Comparison of ENCODE assay signal across 27 cellular contexts in genomic region chr5:41932770-41933169, GRCh38. TPM values are rescaled to one million over a fixed set of nuclear protein-coding genes. Genes with fewer than 3 reads are reported as not detected.
DNase-seq lines count a peak whose midpoint lies in the region; ATAC-seq, FAIRE-seq and TF ChIP-seq lines count a peak whose summit lies in the region.
"Had no signal": no experiment of that assay in that cellular context is flagged by ENCODE, and none has a peak within 500 bp of the region (broad histone marks: within the 10 kb centered on the region; RNA-seq: fewer than 3 reads in every experiment).

No MANE protein-coding gene starts in this region.

- H3K9me3 ChIP-seq in keratinocyte (ENCODE audit: control insufficient read depth, low read depth, low read length), result no peaks in the 10 kb centered on the region
- H3K9me3 ChIP-seq: BE2C, BLaER1 had no signal

- H2AFZ ChIP-seq in keratinocyte (ENCODE audit: control insufficient read depth, low read length), result no peak overlapping the region

- H3K27ac ChIP-seq in keratinocyte (ENCODE audit: control insufficient read depth, insufficient read depth, low read length), result no peak overlapping the region
- H3K27ac ChIP-seq: BLaER1 had no signal

- H3K4me2 ChIP-seq in keratinocyte (ENCODE audit: control insufficient read depth, extremely low read depth, insufficient read depth, low read depth, low read length), result no peak overlapping the region
- H3K4me2 ChIP-seq: BLaER1 had no signal

- H3K9me1 ChIP-seq in keratinocyte (ENCODE audit: control insufficient read depth, extremely low read depth, insufficient read depth, low read length), result no peaks in the 10 kb centered on the region

- FAIRE-seq in keratinocyte (lab: Jason Lieb, UNC), result peak; percentile 44
- FAIRE-seq: A204.1, GM12892, GM18507, GM19239 had no signal

- no peaks in the 10 kb centered on the region for H3K79me2 ChIP-seq in keratinocyte (ENCODE audit: control insufficient read depth, insufficient read depth, low read length)

- H3K4me3 ChIP-seq in epithelial cell of esophagus (ENCODE audit: low read length), result no peak overlapping the region
- no peak overlapping the region for H3K4me3 ChIP-seq in keratinocyte (ENCODE audit: control insufficient read depth in 2 of 3, extremely low read depth in 1 of 3, insufficient read depth in 2 of 3, low read depth in 1 of 3, low read length in 3 of 3)
- H3K4me3 ChIP-seq: BLaER1, GM12878 had no signal

- no peaks in the 10 kb centered on the region for H4K20me1 ChIP-seq in keratinocyte (ENCODE audit: control insufficient read depth, extremely low read depth, insufficient read depth, low read length)
- H4K20me1 ChIP-seq: BLaER1 had no signal

- DNase-seq in epithelial cell of esophagus (ENCODE audit: low read depth) (peak; percentile 3), keratinocyte (ENCODE audit: low read depth, low spot score) (no peak), renal cortical epithelial cell (ENCODE audit: low read depth) (peak; percentile 58)
- no peak for DNase-seq in stimulated activated CD4-positive, alpha-beta T cell treated with anti-CD3 and anti-CD28 coated beads, Interleukin-4, amount 100 ng/mL, for 4 hours
- DNase-seq: 8988T; ACHN; BE2C; C1 segment of cervical spinal cord; CD4-positive, alpha-beta memory T cell; CD4-positive, CD25-positive, alpha-beta regulatory T cell; CD8-positive, alpha-beta memory T cell; COR-L47; DMS 273 treated with DMSO at 0.1 percent for 48 hours; DMS153; DMS53; DMS79; DND-41; EL; GDM1 had no signal

- peaks cover 4% of the 10 kb centered on the region for H3K4me1 ChIP-seq in keratinocyte (ENCODE audit: control insufficient read depth, extremely low read depth, insufficient read depth, low read length)
- H3K4me1 ChIP-seq: BE2C, BLaER1 had no signal

- ATAC-seq in GM21786 (IDR thresholded peaks at IDR 0.05; ENCODE audit: unreplicated experiment) (no peak), GM19023 (IDR thresholded peaks at IDR 0.05; ENCODE audit: unreplicated experiment) (no peak)
- ATAC-seq: GM12878 had no signal

- TF ChIP-seq CTCF in epithelial cell of esophagus (IDR thresholded peaks at IDR 0.05; ENCODE audit: insufficient read depth, low read depth, low read length, missing control alignments), result no peak
- no peak for TF ChIP-seq CTCF in keratinocyte (optimal IDR thresholded peaks at IDR 0.05 in 1 of 3, IDR thresholded peaks at IDR 0.05 in 1 of 3, conservative IDR thresholded peaks at IDR 0.05 in 1 of 3; ENCODE audit: extremely low read depth in 1 of 3, insufficient read depth in 2 of 3, low read length in 3 of 3)

- dilution Hi-C loops in keratinocyte (cut with MboI; ENCODE audit: extremely low pct_ligation_motif_present, low sequenced_read_pairs), result no loop called here

- peaks cover 0 to 2% of the 10 kb centered on the region in 2 experiments for H3K36me3 ChIP-seq in keratinocyte (ENCODE audit: control insufficient read depth in 2 of 2, extremely low read depth in 1 of 2, insufficient read depth in 2 of 2, low read length in 2 of 2)
- H3K36me3 ChIP-seq: BE2C had no signal

- H3K27me3 ChIP-seq in keratinocyte (ENCODE audit: control insufficient read depth, extremely low read depth, insufficient read depth, low read length), result no peaks in the 10 kb centered on the region
- H3K27me3 ChIP-seq: BE2C, BLaER1 had no signal

- no peak overlapping the region for H3K9ac ChIP-seq in keratinocyte (ENCODE audit: control insufficient read depth, extremely low read depth, insufficient read depth, low read length)
- H3K9ac ChIP-seq: BLaER1 had no signal

RNA-seq across cellular contexts. Expression of gene FBXO4, which starts 7.7 kb away (rescaled TPM):
- polyA plus RNA-seq in keratinocyte, result 4.5 to 5.6 TPM (median 5.0 TPM) in 3 replicates
- 4.8 TPM for polyA plus RNA-seq in keratinocyte (2011; ENCODE audit: low read depth)
- polyA plus RNA-seq in keratinocyte (2011; cell fraction: cytosol; rRNA removed), result 3.2 and 6.1 TPM in 2 replicates
- 3.6 and 4.1 TPM in 2 replicates for polyA plus RNA-seq in keratinocyte (2011; cell fraction: nucleus; rRNA removed)
- 3.3 and 3.8 TPM in 2 replicates for polyA plus RNA-seq in keratinocyte (2012; ENCODE audit: low replicate concordance)
- polyA minus RNA-seq in keratinocyte, result 1.8 to 3.1 TPM (median 2.0 TPM) in 3 replicates
- polyA minus RNA-seq in keratinocyte (2011; cell fraction: cytosol; rRNA and poly(A)+ RNA removed), result not detected
- polyA minus RNA-seq in keratinocyte (2011; cell fraction: nucleus; rRNA and poly(A)+ RNA removed), result 1.5 and 4.5 TPM in 2 replicates
- 11.1 and 18.6 TPM in 2 replicates for total RNA-seq in renal cortical epithelial cell

RNA-seq across cellular contexts. Expression of gene RIMOC1, which starts 28.6 kb away (rescaled TPM):
- 16.8 to 23.7 TPM (median 17.6 TPM) in 3 replicates for polyA plus RNA-seq in keratinocyte
- 18.6 TPM for polyA plus RNA-seq in keratinocyte (2011; ENCODE audit: low read depth)
- 12.3 and 26.7 TPM in 2 replicates for polyA plus RNA-seq in keratinocyte (2011; cell fraction: cytosol; rRNA removed)
- 11.1 and 17.2 TPM in 2 replicates for polyA plus RNA-seq in keratinocyte (2011; cell fraction: nucleus; rRNA removed)
- polyA plus RNA-seq in keratinocyte (2012; ENCODE audit: low replicate concordance), result 9.4 and 10.1 TPM in 2 replicates
- 6.5 to 28.5 TPM (median 19.3 TPM) in 3 replicates for polyA minus RNA-seq in keratinocyte
- polyA minus RNA-seq in keratinocyte (2011; cell fraction: cytosol; rRNA and poly(A)+ RNA removed), result 13.8 TPM
- polyA minus RNA-seq in keratinocyte (2011; cell fraction: nucleus; rRNA and poly(A)+ RNA removed), result 7.6 and 13.2 TPM in 2 replicates
- total RNA-seq in renal cortical epithelial cell, result 13.0 and 18.1 TPM in 2 replicates

Comparison
In these comparisons a context has a peak if more than half of its experiments do, and no peak if none do; other contexts are left out.
1. DNase-seq: peak in epithelial cell of esophagus (single experiment) and renal cortical epithelial cell (single experiment); none in keratinocyte (single experiment) and stimulated activated CD4-positive, alpha-beta T cell treated with anti-CD3 and anti-CD28 coated beads, Interleukin-4, amount 100 ng/mL, for 4 hours (0 of 2).